Comparison of ENCODE assay signal across 1 cellular context in genomic region chr6:26197736-26198625, GRCh38.
TF ChIP-seq lines count a peak whose summit lies in the region.

No MANE protein-coding gene starts in this region.

TF ChIP-seq in K562, 482 proteins besides CTCF, POLR2A, EP300 and RAD21 (continued from another document and continues in another):
- peak; percentile 18; the same call in 1 of the 2 replicates for TF ChIP-seq E2F5 (CRISPR knock-in tag; IDR thresholded peaks at IDR 0.05)
- peak; percentile 89 to 90 for TF ChIP-seq MLLT1 (IDR thresholded peaks at IDR 0.05)
- peak; percentile 26; the same call in 1 of the 2 replicates for TF ChIP-seq CREB5 (CRISPR knock-in tag; IDR thresholded peaks at IDR 0.05)
- 0 out of 2 replicates have a peak, but pooled peaks have one; percentile 55 for TF ChIP-seq GTF2F1 (IDR thresholded peaks at IDR 0.05; ENCODE audit: low read depth, low read length)
- peak; percentile 71 for TF ChIP-seq RFX7 (CRISPR knock-in tag; IDR thresholded peaks at IDR 0.05)
- no peak for TF ChIP-seq SMARCC2 (IDR thresholded peaks at IDR 0.05; ENCODE audit: low read depth)
- 0 out of 2 replicates have a peak, but pooled peaks have one; percentile 39 for TF ChIP-seq ZBTB9 (CRISPR knock-in tag; IDR thresholded peaks at IDR 0.05)
- TF ChIP-seq NONO (IDR thresholded peaks at IDR 0.05; ENCODE audit: low read depth in 2 of 2, low read length in 1 of 2) = 0 out of 4 replicates have a peak, but pooled peaks of 1 of the 2 experiments have one; percentile 22
- TF ChIP-seq BCLAF1 (IDR thresholded peaks at IDR 0.05; ENCODE audit: borderline replicate concordance in 1 of 2, control insufficient read depth in 1 of 2, low read depth in 2 of 2, low read length in 1 of 2) = peak in 1 of 2 experiments; percentile 90; a peak in 2 of 4 replicates
- TF ChIP-seq ARNT (IDR thresholded peaks at IDR 0.05) = no peak
- peak; percentile 99; the same call in 1 of the 2 replicates for TF ChIP-seq ZC3H4 (CRISPR knock-in tag; IDR thresholded peaks at IDR 0.05; ENCODE audit: borderline replicate concordance)
- 0 out of 2 replicates have a peak, but pooled peaks have one; percentile 1 for TF ChIP-seq EP400 (IDR thresholded peaks at IDR 0.05)
- peak; percentile 71; the same call in 1 of the 2 replicates for TF ChIP-seq ZNF586 (CRISPR knock-in tag; conservative IDR thresholded peaks at IDR 0.05)
- no peak for TF ChIP-seq RUNX1 (IDR thresholded peaks at IDR 0.05; ENCODE audit: low read depth)
- TF ChIP-seq POLR2AphosphoS5 (IDR thresholded peaks at IDR 0.05; ENCODE audit: control insufficient read depth, insufficient read depth, low read depth, low read length) = peak; percentile 71
- TF ChIP-seq XRCC5 (IDR thresholded peaks at IDR 0.05; ENCODE audit: low read depth, low read length) = 0 out of 2 replicates have a peak, but pooled peaks have one; percentile 19
- peak; percentile 60; the same call in 1 of the 2 replicates for TF ChIP-seq ZNF668 (CRISPR knock-in tag; IDR thresholded peaks at IDR 0.05)
- TF ChIP-seq ZNF551 (CRISPR knock-in tag; IDR thresholded peaks at IDR 0.05) = peak; percentile 88
- TF ChIP-seq FOXJ3 (CRISPR knock-in tag; IDR thresholded peaks at IDR 0.05) = no peak
- peak; percentile 89 for TF ChIP-seq HNRNPL (IDR thresholded peaks at IDR 0.05; ENCODE audit: low read depth, low read length)
- 0 out of 2 replicates have a peak, but pooled peaks have one; percentile 54 for TF ChIP-seq ZNF445 (CRISPR knock-in tag; IDR thresholded peaks at IDR 0.05; ENCODE audit: low read depth)
- TF ChIP-seq HBP1 (CRISPR knock-in tag; IDR thresholded peaks at IDR 0.05) = 0 out of 2 replicates have a peak, but pooled peaks have one; percentile 53
- peak; percentile 97 for TF ChIP-seq RBM22 (IDR thresholded peaks at IDR 0.05; ENCODE audit: low read depth, low read length, poor library complexity, severe bottlenecking)
- TF ChIP-seq ATF4 (CRISPR knock-in tag; IDR thresholded peaks at IDR 0.05) = peak; percentile 53
- TF ChIP-seq CGGBP1 (CRISPR knock-in tag; IDR thresholded peaks at IDR 0.05) = peak; percentile 75; the same call in 1 of the 2 replicates
- peak; percentile 81 for TF ChIP-seq POLR2H (tag; IDR thresholded peaks at IDR 0.05; ENCODE audit: low read depth)
- TF ChIP-seq SNRNP70 (optimal IDR thresholded peaks at IDR 0.05; ENCODE audit: low read depth, low read length) = peak; percentile 86
- TF ChIP-seq ATF3 (IDR thresholded peaks at IDR 0.05) = no peak
- no peak for TF ChIP-seq ATF3 (CRISPR knock-in tag; conservative IDR thresholded peaks at IDR 0.05)
- TF ChIP-seq ZNF707 (CRISPR knock-in tag; conservative IDR thresholded peaks at IDR 0.05) = no peak
- TF ChIP-seq ZNF24 (IDR thresholded peaks at IDR 0.05) = no peak
- 0 out of 2 replicates have a peak, but pooled peaks have one; percentile 10 for TF ChIP-seq ESRRB (CRISPR knock-in tag; IDR thresholded peaks at IDR 0.05; ENCODE audit: borderline replicate concordance)
- TF ChIP-seq ZBTB40 (IDR thresholded peaks at IDR 0.05) = no peak
- TF ChIP-seq ZBTB40 (CRISPR knock-in tag; IDR thresholded peaks at IDR 0.05) = 0 out of 2 replicates have a peak, but pooled peaks have one; percentile 49
- peak; percentile 17; the same call in 1 of the 2 replicates for TF ChIP-seq ELF2 (CRISPR knock-in tag; IDR thresholded peaks at IDR 0.05)
- TF ChIP-seq RBFOX2 (IDR thresholded peaks at IDR 0.05; ENCODE audit: low read depth, low read length) = no peak
- peak; percentile 86; the same call in 1 of the 2 replicates for TF ChIP-seq HOXB6 (CRISPR knock-in tag; IDR thresholded peaks at IDR 0.05; ENCODE audit: borderline replicate concordance)
- TF ChIP-seq ZBTB17 (CRISPR knock-in tag; IDR thresholded peaks at IDR 0.05) = 0 out of 2 replicates have a peak, but pooled peaks have one; percentile 21
